9 cellular contexts compared by ENCODE assay signal in genomic region chr4:60590116-60590515, GRCh38.
"Had no signal": no experiment of that assay in that cellular context is flagged by ENCODE, and none has a peak within 500 bp of the region (broad histone marks: within the 10 kb centered on the region; RNA-seq: fewer than 3 reads in every experiment).

No MANE protein-coding gene starts in this region.

- H3K36me3 ChIP-seq: HAP-1 had no signal

- DNase-seq: GM23248, GOT3, H7, HCEC 1CT, HFFc6 had no signal

- H3K27ac ChIP-seq: GM23248 had no signal

- H3K9ac ChIP-seq: GM23248 had no signal

- H3K9me3 ChIP-seq: HAP-1 had no signal

- FAIRE-seq: H54 had no signal

- H2AFZ ChIP-seq: GM23248, GM23338 had no signal

- H3K4me1 ChIP-seq: HAP-1 had no signal

- H3K4me2 ChIP-seq: GM23338 had no signal

- ATAC-seq: HCT116 had no signal

- H3K4me3 ChIP-seq: GM23248, GM23338, HAP-1 had no signal
